8 cellular contexts compared by ENCODE assay signal in the genomic region with DNA sequence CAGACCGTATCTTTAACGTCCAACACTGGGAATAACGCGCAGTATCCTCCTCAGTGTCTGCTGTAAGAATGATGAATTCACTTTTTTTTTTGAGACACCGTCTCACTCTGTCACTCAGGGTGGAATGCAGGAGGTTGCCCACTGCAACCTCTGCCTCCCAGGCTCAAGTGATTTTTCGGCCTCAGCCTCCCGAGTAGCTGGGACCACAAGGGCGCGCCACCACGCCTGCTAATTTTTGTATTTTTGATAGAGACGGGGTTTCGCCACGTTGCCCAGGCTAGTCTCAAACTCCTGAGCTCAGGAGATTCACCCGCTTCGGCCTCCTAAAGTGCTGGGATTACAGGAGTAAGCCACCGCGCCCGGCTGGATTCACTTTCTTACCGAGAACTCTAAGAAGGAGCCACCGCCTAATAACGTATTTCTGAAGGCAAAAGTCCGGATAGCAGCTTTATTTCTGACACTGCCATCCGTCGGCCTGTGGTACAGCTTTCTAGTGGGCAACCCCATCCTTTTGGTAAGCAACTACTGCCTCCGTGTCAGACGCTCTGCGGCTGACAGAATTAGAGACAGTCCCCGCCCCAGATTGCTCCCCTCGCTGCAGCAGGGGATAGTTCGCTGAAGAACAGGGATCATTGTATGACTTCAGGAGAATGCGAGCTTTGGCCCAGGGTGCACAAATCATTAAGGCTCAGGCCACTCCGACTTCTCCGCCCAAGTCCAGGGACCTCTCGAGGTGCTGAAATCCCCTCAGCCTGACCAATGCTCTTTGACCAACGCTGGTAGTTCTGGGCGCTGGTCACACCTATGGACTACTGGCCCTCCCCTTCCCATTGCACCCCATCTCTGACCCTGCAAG. TPM values are rescaled to one million over a fixed set of nuclear protein-coding genes. Genes with fewer than 3 reads are reported as not detected.
A peak's percentile ranks its signal among the peaks of the same experiment; 100 is the strongest.
DNase-seq lines count a peak whose midpoint lies in the region; ATAC-seq and TF ChIP-seq lines count a peak whose summit lies in the region.

No MANE protein-coding gene starts in this region.

- TF ChIP-seq CTCF in PC-9 (conservative IDR thresholded peaks at IDR 0.05) (no peak), chondrocyte (IDR thresholded peaks at IDR 0.05) (no peak), lower leg skin (IDR thresholded peaks at IDR 0.05) (no peak), tibial nerve (IDR thresholded peaks at IDR 0.05) (no peak)

- H3K79me2 ChIP-seq in PC-9 (ENCODE audit: low read depth) = peaks cover 32% of the 10 kb centered on the region

- peaks cover 22% of the 10 kb centered on the region for H3K36me3 Mint-ChIP-seq in chondrocyte (ENCODE audit: low read depth)

- TF ChIP-seq POLR2A in lower leg skin (IDR thresholded peaks at IDR 0.05) (no peak), tibial nerve (IDR thresholded peaks at IDR 0.05) (no peak)

- no peak for TF ChIP-seq EP300 in tibial nerve (IDR thresholded peaks at IDR 0.05)

- peaks cover 37% of the 10 kb centered on the region for H3K4me1 Mint-ChIP-seq in chondrocyte (ENCODE audit: low read depth)

- H3K4me3 ChIP-seq in BLaER1 treated with 17β-estradiol and CSF1 and Interleukin-3, amounts not matched to agents 10 nM and 100 nM = peak overlapping the region; percentile 88 to 99 (median 93)
- H3K4me3 ChIP-seq in PC-9 (peak overlapping the region; percentile 74), lower leg skin (ENCODE audit: low read depth, poor library complexity, severe bottlenecking) (peak overlapping the region; percentile 98), tibial nerve (peak overlapping the region; percentile 62 to 87 (median 73))

- H3K27ac Mint-ChIP-seq in chondrocyte (ENCODE audit: unreplicated experiment) = peak overlapping the region; percentile 93

- H3K9me3 ChIP-seq in BLaER1 treated with 17β-estradiol and CSF1 and Interleukin-3, amounts not matched to agents 10 nM and 100 nM (replicated peaks in 1 of 11) = no peaks in the 10 kb centered on the region
- H3K9me3 ChIP-seq in PC-9 (ENCODE audit: insufficient read depth, low read depth) = no peaks in the 10 kb centered on the region
- no peaks in the 10 kb centered on the region for H3K9me3 ChIP-seq in tibial nerve

- H3F3A ChIP-seq in PC-9 (ENCODE audit: insufficient read depth, low read depth) = peaks cover 19% of the 10 kb centered on the region

- H3K9ac ChIP-seq in BLaER1 treated with 17β-estradiol and CSF1 and Interleukin-3, amounts not matched to agents 10 nM and 100 nM = peak overlapping the region; percentile 87 to 95 (median 91)

- peaks cover 0 to 32% (median 12%) of the 10 kb centered on the region in 11 experiments; a peak in 10 of 22 replicates for H4K20me1 ChIP-seq in BLaER1 treated with 17β-estradiol and CSF1 and Interleukin-3, amounts not matched to agents 10 nM and 100 nM
- H4K20me1 ChIP-seq in PC-9 (ENCODE audit: insufficient read depth) = peaks cover 4% of the 10 kb centered on the region

- no peaks in the 10 kb centered on the region for H3K27me3 ChIP-seq in BLaER1 treated with 17β-estradiol and CSF1 and Interleukin-3, amounts not matched to agents 10 nM and 100 nM
- H3K27me3 ChIP-seq in PC-9 (ENCODE audit: insufficient read depth, low read depth) = no peaks in the 10 kb centered on the region
- H3K27me3 ChIP-seq in tibial nerve = no peaks in the 10 kb centered on the region

- H3K9me2 ChIP-seq in PC-9 (ENCODE audit: insufficient read depth) = no peaks in the 10 kb centered on the region

- intact Hi-C loops in PC-9 (cut with micrococcal nuclease; ENCODE audit: unreplicated experiment) = loop anchor here (1.0 to 10.0 kb wide), 5 partner anchors 116 to 1169 kb away; no protein-coding TSS in a partner anchor
- intact Hi-C loops in lower leg skin (cut with DNase I; ENCODE audit: low total_unique reads) = loop anchor here (1.0 to 2.0 kb wide), 2 partner anchors 14 to 182 kb away; no protein-coding TSS in a partner anchor

- POLR2A ChIA-PET in PC-9 (lab: Charles Lee; ENCODE audit: unreplicated experiment) = no interaction called here

- peak overlapping the region; percentile 60 to 88 (median 84) for H3K27ac ChIP-seq in BLaER1 treated with 17β-estradiol and CSF1 and Interleukin-3, amounts not matched to agents 10 nM and 100 nM
- H3K27ac ChIP-seq in PC-9 (peak overlapping the region; percentile 7; the same call in 1 of the 2 replicates), tibial nerve (peak overlapping the region in 3 of 4 donors; percentile 69 to 93 (median 83))

- peaks cover 27 to 44% (median 33%) of the 10 kb centered on the region in 11 experiments for H3K36me3 ChIP-seq in BLaER1 treated with 17β-estradiol and CSF1 and Interleukin-3, amounts not matched to agents 10 nM and 100 nM
- peaks cover 23% of the 10 kb centered on the region for H3K36me3 ChIP-seq in PC-9 (ENCODE audit: low read depth)
- peaks cover 0 to 27% (median 9%) of the 10 kb centered on the region in 3 donors for H3K36me3 ChIP-seq in tibial nerve

- peak overlapping the region; percentile 98 for H2AFZ ChIP-seq in PC-9

- 37 to 39% methylated on average over 36 of the region's 36 CpGs for WGBS in lower leg skin, 2 donors
- 42 to 43% methylated on average over 36 of the region's 36 CpGs for WGBS in tibial nerve, 2 donors

- H3K4me1 ChIP-seq in BLaER1 treated with 17β-estradiol and CSF1 and Interleukin-3, amounts not matched to agents 10 nM and 100 nM = peaks cover 13 to 29% (median 17%) of the 10 kb centered on the region in 10 experiments
- H3K4me1 ChIP-seq in PC-9 (replicated peaks; ENCODE audit: insufficient read depth) = peaks cover 38% of the 10 kb centered on the region
- peaks cover 0 to 34% (median 12%) of the 10 kb centered on the region in 4 donors for H3K4me1 ChIP-seq in tibial nerve

- TSS peak; percentile 44 for BruUV-seq in PC-9 (replicated peaks; lab: Mats Ljungman, UMichigan)

- H3K4me2 ChIP-seq in BLaER1 treated with 17β-estradiol and CSF1 and Interleukin-3, amounts not matched to agents 10 nM and 100 nM = peak overlapping the region; percentile 80 to 96 (median 93)
- H3K4me2 ChIP-seq in PC-9 = peak overlapping the region; percentile 86

- ATAC-seq in GM21526 (IDR thresholded peaks at IDR 0.05; ENCODE audit: low FRiP score, unreplicated experiment) = peak; percentile 7

- H3K9me3 Mint-ChIP-seq in chondrocyte (ENCODE audit: low read depth) = no peaks in the 10 kb centered on the region

- peak overlapping the region; percentile 98 for H3K4me3 Mint-ChIP-seq in chondrocyte (ENCODE audit: unreplicated experiment)

- H3K27me3 Mint-ChIP-seq in chondrocyte (ENCODE audit: low read depth) = no peaks in the 10 kb centered on the region

- DNase-seq in PC-9 (peak in 1 of 2 experiments; percentile 53), chondrocyte (ENCODE audit: low spot score) (no peak), lower leg skin (ENCODE audit: low spot score in 2 of 2) (no peak), tibial nerve (ENCODE audit: low spot score in 2 of 2) (no peak), hippocampal formation (lab: John Stamatoyannopoulos, UW) (no peak), islet precursor cell (no peak)

- CTCF ChIA-PET in PC-9 (lab: Charles Lee) = interaction anchor here (0.6 to 0.9 kb wide), 3 partner anchors 11 to 1170 kb away, joined by 3 to 5 read pairs (median 3); no protein-coding TSS in a partner anchor

RNA-seq across cellular contexts. Expression of gene POLR3A, which starts 0.6 kb away (rescaled TPM):
- total RNA-seq in PC-9 (2021) (13.1 and 14.9 TPM in 2 replicates), chondrocyte (13.1 to 17.4 TPM (median 13.9 TPM) in 3 replicates), lower leg skin (10 to 100 TPM in 3 of 4 donors, 1 to 10 TPM in 1; 8.7 to 11.1 (median 10.9) TPM), tibial nerve (10 to 100 TPM; 10.2 to 16.8 (median 11.4) TPM)

RNA-seq across cellular contexts. Expression of gene RPS24, which starts 5.0 kb away (rescaled TPM):
- total RNA-seq in PC-9 (2021) = 1,719 and 2,068 TPM in 2 replicates
- total RNA-seq in chondrocyte = 747 to 937 TPM (median 759 TPM) in 3 replicates
- total RNA-seq in lower leg skin = 1,000 to 10,000 TPM; 2,501 to 3,845 (median 3,318) TPM
- total RNA-seq in tibial nerve = 1,000 to 10,000 TPM; 1,426 to 2,100 (median 1,895) TPM

Comparison
In these comparisons a context has a peak if more than half of its experiments do, and no peak if none do; other contexts are left out.
1. H3K27ac ChIP-seq: peak in every context shown above with its lines; median percentile 84 in BLaER1 treated with 17β-estradiol and CSF1 and Interleukin-3, amounts not matched to agents 10 nM and 100 nM; 83 in tibial nerve; 7 in PC-9.